Comparison of ENCODE assay signal across 20 cellular contexts in the genomic region with DNA sequence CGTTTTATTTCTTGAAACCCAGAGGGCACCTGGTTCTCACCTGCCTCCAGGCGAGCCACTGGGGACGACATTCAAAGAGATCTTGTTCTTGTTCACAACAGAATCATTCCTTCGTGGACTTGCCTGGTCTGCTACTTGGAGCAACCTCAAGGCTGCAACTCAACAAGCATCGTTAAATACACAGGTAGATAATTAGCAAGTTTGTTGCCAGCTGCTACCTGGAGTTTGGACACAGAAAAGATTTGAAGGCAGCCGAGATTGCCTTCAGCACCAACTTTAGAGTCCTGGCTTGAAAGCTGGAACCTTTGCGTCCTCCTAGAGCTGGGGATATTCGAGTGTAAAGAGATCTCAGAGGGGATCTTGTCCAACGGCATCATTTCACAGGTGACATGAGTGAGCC.
DNase-seq lines count a peak whose midpoint lies in the region; ATAC-seq, FAIRE-seq and TF ChIP-seq lines count a peak whose summit lies in the region.
"Had no signal": no experiment of that assay in that cellular context is flagged by ENCODE, and none has a peak within 500 bp of the region (broad histone marks: within the 10 kb centered on the region; RNA-seq: fewer than 3 reads in every experiment).

No MANE protein-coding gene starts in this region.

- no peaks in the 10 kb centered on the region for H3K36me3 Mint-ChIP-seq in neural progenitor cell

- no peak for DNase-seq in GM12892 (ENCODE audit: insufficient read length)
- peak; percentile 4 for DNase-seq in cerebellar cortex (ENCODE audit: low spot score)
- no peak for DNase-seq in neural progenitor cell (ENCODE audit: low spot score)
- DNase-seq in NCI-H2029 (lab: John Stamatoyannopoulos, UW): no peak
- DNase-seq in NCI-H1048 (lab: John Stamatoyannopoulos, UW): no peak
- no peak for DNase-seq in vagina (ENCODE audit: extremely low spot score in 2 of 2)
- DNase-seq: activated CD4-positive, alpha-beta T cell treated with anti-CD3 and anti-CD28 coated beads, Interleukin-2, amount 50 U/mL, for 1 hour; activated CD8-positive, alpha-beta memory T cell treated with anti-CD3 and anti-CD28 coated beads, Interleukin-2, amount 50 U/mL, for 4 hours; activated effector memory CD4-positive, alpha-beta T cell treated with anti-CD3 and anti-CD28 coated beads, Interleukin-2, amount 50 U/mL, for 16 hours; CD4-positive, alpha-beta T cell; NCI-H1930; ovary; sigmoid colon; stimulated activated CD4-positive, alpha-beta T cell treated with anti-CD3 and anti-CD28 coated beads, Interleukin-1b, Interleukin-23, amount 100 ng/mL, for 48 hours; stimulated activated naive CD4-positive, alpha-beta T cell treated with Interleukin-2 at 50 U/mL for 16 hours had no signal

- H4K20me1 ChIP-seq in neural progenitor cell (ENCODE audit: low read depth): no peaks in the 10 kb centered on the region

- H3K36me3 ChIP-seq in HUES6 (ENCODE audit: control insufficient read depth, insufficient read depth, low read length) (no peaks in the 10 kb centered on the region), neural progenitor cell (no peaks in the 10 kb centered on the region), vagina (no peaks in the 10 kb centered on the region)
- H3K36me3 ChIP-seq: adrenal gland, ovary, sigmoid colon, thyroid gland had no signal

- H3K9me3 ChIP-seq in HUES6 (ENCODE audit: control insufficient read depth, insufficient read depth, low read depth, low read length): no peaks in the 10 kb centered on the region
- H3K9me3 ChIP-seq in neural progenitor cell (ENCODE audit: low read depth): no peaks in the 10 kb centered on the region
- H3K9me3 ChIP-seq in vagina: no peaks in the 10 kb centered on the region
- H3K9me3 ChIP-seq: adrenal gland, ovary, sigmoid colon, thyroid gland had no signal

- TF ChIP-seq POLR2A in GM12892 (IDR thresholded peaks at IDR 0.05; ENCODE audit: low read depth, low read length) (no peak), vagina (IDR thresholded peaks at IDR 0.05) (no peak)

- H3K27ac Mint-ChIP-seq in neural progenitor cell: no peak overlapping the region
- H3K27ac Mint-ChIP-seq: CD4-positive, alpha-beta T cell had no signal

- no peak overlapping the region for H3K4me3 ChIP-seq in HUES6 (ENCODE audit: low read depth, low read length)
- no peak overlapping the region for H3K4me3 ChIP-seq in neural progenitor cell
- H3K4me3 ChIP-seq in vagina: no peak overlapping the region
- H3K4me3 ChIP-seq: adrenal gland, ovary, thyroid gland had no signal

- H3K27ac ChIP-seq in HUES6 (ENCODE audit: low read depth, low read length) (peak overlapping the region; percentile 22; the same call in 1 of the 2 replicates), neural progenitor cell (no peak overlapping the region), vagina (no peak overlapping the region)
- H3K27ac ChIP-seq: adrenal gland, ovary, RWPE1, sigmoid colon, thyroid gland had no signal

- H3K27me3 Mint-ChIP-seq in neural progenitor cell (ENCODE audit: insufficient read depth, low read depth): peaks cover 5% of the 10 kb centered on the region

- H3K79me2 ChIP-seq in neural progenitor cell (ENCODE audit: low read depth): no peaks in the 10 kb centered on the region

- H3K4me1 ChIP-seq in HUES6 (ENCODE audit: control insufficient read depth, insufficient read depth, low read length) (peaks cover 31% of the 10 kb centered on the region), neural progenitor cell (no peaks in the 10 kb centered on the region), vagina (no peaks in the 10 kb centered on the region)
- H3K4me1 ChIP-seq: adrenal gland, sigmoid colon, thyroid gland had no signal

- peaks cover 13% of the 10 kb centered on the region for H3F3A ChIP-seq in neural progenitor cell (ENCODE audit: low read depth)

- FAIRE-seq in GM12892 (lab: Jason Lieb, UNC): peak; percentile 81

- H3K4me3 Mint-ChIP-seq in neural progenitor cell: peak overlapping the region; percentile 27
- H3K4me3 Mint-ChIP-seq: CD4-positive, alpha-beta T cell had no signal

- H3K27me3 ChIP-seq in HUES6 (ENCODE audit: control insufficient read depth, insufficient read depth, low read length) (no peaks in the 10 kb centered on the region), neural progenitor cell (no peaks in the 10 kb centered on the region), vagina (no peaks in the 10 kb centered on the region)
- H3K27me3 ChIP-seq: ovary, thyroid gland had no signal

- no peaks in the 10 kb centered on the region for H3K9me3 Mint-ChIP-seq in neural progenitor cell
- H3K9me3 Mint-ChIP-seq: CD4-positive, alpha-beta T cell had no signal

- ATAC-seq in HG02588 (IDR thresholded peaks at IDR 0.05; ENCODE audit: unreplicated experiment): no peak

- intact Hi-C loops in vagina (cut with DNase I): loop anchor here (10.0 kb wide), 1 partner anchor 464 kb away; no protein-coding TSS in a partner anchor

- no peak for TF ChIP-seq CTCF in neural progenitor cell (IDR thresholded peaks at IDR 0.05)
- TF ChIP-seq CTCF in vagina (IDR thresholded peaks at IDR 0.05): no peak

- peak overlapping the region; percentile 66 for H2AFZ ChIP-seq in neural progenitor cell (replicated peaks)

- peak overlapping the region; percentile 70 for H3K9ac ChIP-seq in HUES6 (ENCODE audit: low read length)
- H3K9ac ChIP-seq in neural progenitor cell: no peak overlapping the region

- no peak overlapping the region for H3K4me2 ChIP-seq in neural progenitor cell

- H3K4me1 Mint-ChIP-seq in neural progenitor cell: peaks cover 28% of the 10 kb centered on the region
